Comparison of ENCODE assay signal across 16 cellular contexts in the genomic region with DNA sequence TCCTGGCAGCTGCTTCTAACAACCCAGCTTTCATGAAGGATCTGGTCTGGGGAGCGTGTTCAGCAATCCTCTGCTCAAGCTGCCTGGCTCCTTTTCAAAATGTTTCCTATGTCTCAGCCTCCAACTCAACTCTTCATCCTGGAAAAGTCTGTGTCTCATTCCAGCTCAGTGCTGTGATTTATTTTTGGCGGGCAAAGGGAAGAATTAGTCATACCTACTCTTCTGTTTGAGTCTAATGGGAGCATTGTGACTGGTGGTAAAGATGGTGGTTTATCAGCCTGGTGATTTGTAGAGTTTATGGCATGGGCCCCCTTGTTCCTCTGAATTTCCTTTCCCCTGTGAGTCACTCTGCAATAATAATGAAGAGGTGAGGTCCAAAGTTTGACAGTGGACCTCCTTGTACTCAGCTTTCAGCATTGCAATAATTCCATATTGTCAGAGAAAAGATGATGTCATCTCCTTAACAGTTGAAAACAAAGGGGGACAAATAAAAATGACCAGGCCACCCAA.
DNase-seq lines count a peak whose midpoint lies in the region; ATAC-seq, FAIRE-seq and TF ChIP-seq lines count a peak whose summit lies in the region.
"Had no signal": no experiment of that assay in that cellular context is flagged by ENCODE, and none has a peak within 500 bp of the region (broad histone marks: within the 10 kb centered on the region; RNA-seq: fewer than 3 reads in every experiment).

No MANE protein-coding gene starts in this region.

- peak; percentile 87 for DNase-seq in Daoy (ENCODE audit: low read depth)
- DNase-seq in RCC 7860 (ENCODE audit: low spot score) = peak; percentile 31
- DNase-seq in epithelial cell of esophagus (ENCODE audit: low read depth) = peak; percentile 19
- DNase-seq in mucosa of descending colon = no peak
- no peak for DNase-seq in UCSD-AML1 (lab: John Stamatoyannopoulos, UW; ENCODE audit: unreplicated experiment)
- DNase-seq in naive thymus-derived CD8-positive, alpha-beta T cell = no peak
- DNase-seq: activated naive CD4-positive, alpha-beta T cell treated with Interleukin-2 at 50 U/mL for 16 hours; cerebellar nuclear complex; NCI-H1417; NCI-H446 treated with DMSO at 0.1 percent for 48 hours; PC-9; stimulated activated naive CD8-positive, alpha-beta T cell treated with anti-CD3 and anti-CD28 coated beads, Interleukin-15, amount 100 ng/mL, for 72 hours had no signal

- H3K36me3 ChIP-seq in muscle layer of duodenum (ENCODE audit: control insufficient read depth in 1 of 2, insufficient read depth in 2 of 2, low read length in 2 of 2) (no peaks in the 10 kb centered on the region), mucosa of descending colon (ENCODE audit: low read depth) (no peaks in the 10 kb centered on the region)

- TF ChIP-seq CTCF in epithelial cell of esophagus (IDR thresholded peaks at IDR 0.05; ENCODE audit: insufficient read depth, low read depth, low read length, missing control alignments) (no peak), mucosa of descending colon (IDR thresholded peaks at IDR 0.05) (no peak)

- FAIRE-seq in RCC 7860 (lab: Jason Lieb, UNC) = no peak

- no peaks in the 10 kb centered on the region for H3K27me3 ChIP-seq in muscle layer of duodenum (ENCODE audit: low read depth, low read length)

- intact Hi-C loops in mucosa of descending colon (cut with DNase I, micrococcal nuclease) = no loop called here

- peaks cover 3 to 37% (median 8%) of the 10 kb centered on the region in 5 donors for H3K27me3 Mint-ChIP-seq in naive thymus-derived CD8-positive, alpha-beta T cell

- H3K27ac ChIP-seq in muscle layer of duodenum (ENCODE audit: low read length) = peak overlapping the region; percentile 59
- H3K27ac ChIP-seq: epithelial cell of prostate, PC-9 had no signal

- no peaks in the 10 kb centered on the region for H3K9me3 ChIP-seq in muscle layer of duodenum (ENCODE audit: control insufficient read depth in 1 of 2, low read length in 2 of 2)
- H3K9me3 ChIP-seq in mucosa of descending colon = no peaks in the 10 kb centered on the region

- no peaks in the 10 kb centered on the region for H3K36me3 Mint-ChIP-seq in naive thymus-derived CD8-positive, alpha-beta T cell
- H3K36me3 Mint-ChIP-seq: CD14-positive monocyte had no signal

- H3K4me1 ChIP-seq in muscle layer of duodenum (ENCODE audit: control insufficient read depth in 1 of 2, insufficient read depth in 2 of 2, low read length in 2 of 2) (peaks cover 9 to 48% of the 10 kb centered on the region in 2 donors), mucosa of descending colon (ENCODE audit: low read depth) (no peaks in the 10 kb centered on the region)

- no peak overlapping the region for H3K4me3 Mint-ChIP-seq in naive thymus-derived CD8-positive, alpha-beta T cell
- H3K4me3 Mint-ChIP-seq: CD14-positive monocyte; stimulated activated naive CD8-positive, alpha-beta T cell treated with anti-CD3 and anti-CD28 coated beads, Interleukin-15, amount 100 ng/mL, for 72 hours had no signal

- H3K4me3 ChIP-seq in epithelial cell of esophagus (ENCODE audit: low read length) (no peak overlapping the region), muscle layer of duodenum (ENCODE audit: low read depth in 1 of 2, low read length in 2 of 2) (no peak overlapping the region), mucosa of descending colon (no peak overlapping the region)
- H3K4me3 ChIP-seq: PC-9 had no signal

- POLR2A ChIA-PET in naive thymus-derived CD8-positive, alpha-beta T cell (lab: Charles Lee) = no interaction called here

- H3K9me3 Mint-ChIP-seq in naive thymus-derived CD8-positive, alpha-beta T cell = no peaks in the 10 kb centered on the region
- H3K9me3 Mint-ChIP-seq: CD14-positive monocyte; stimulated activated naive CD8-positive, alpha-beta T cell treated with anti-CD3 and anti-CD28 coated beads, Interleukin-15, amount 100 ng/mL, for 72 hours had no signal

- no peaks in the 10 kb centered on the region for H3K4me1 Mint-ChIP-seq in naive thymus-derived CD8-positive, alpha-beta T cell
- H3K4me1 Mint-ChIP-seq: CD14-positive monocyte; stimulated activated naive CD8-positive, alpha-beta T cell treated with anti-CD3 and anti-CD28 coated beads, Interleukin-15, amount 100 ng/mL, for 72 hours had no signal

- ATAC-seq in mucosa of descending colon = no peak
- no peak for ATAC-seq in GM19035 (IDR thresholded peaks at IDR 0.05; ENCODE audit: unreplicated experiment)
- no peak for ATAC-seq in naive thymus-derived CD8-positive, alpha-beta T cell
- ATAC-seq: stimulated activated naive CD8-positive, alpha-beta T cell treated with anti-CD3 and anti-CD28 coated beads, Interleukin-15, amount 100 ng/mL, for 72 hours had no signal

- no peak overlapping the region for H3K27ac Mint-ChIP-seq in naive thymus-derived CD8-positive, alpha-beta T cell
- H3K27ac Mint-ChIP-seq: CD14-positive monocyte; stimulated activated naive CD8-positive, alpha-beta T cell treated with anti-CD3 and anti-CD28 coated beads, Interleukin-15, amount 100 ng/mL, for 72 hours had no signal

Comparison
In these comparisons a context has a peak if more than half of its experiments do, and no peak if none do; other contexts are left out.
1. DNase-seq: peak in Daoy (single experiment), RCC 7860 (single experiment) and epithelial cell of esophagus (single experiment); none in mucosa of descending colon (0 of 3), UCSD-AML1 (single experiment) and naive thymus-derived CD8-positive, alpha-beta T cell (0 of 10).